In genomic region chr19:14090509-14091085, GRCh38 we compare ENCODE assay signal across 8 cellular contexts. TPM values are rescaled to one million over a fixed set of nuclear protein-coding genes. Genes with fewer than 3 reads are reported as not detected.
A peak's percentile ranks its signal among the peaks of the same experiment; 100 is the strongest.
DNase-seq lines count a peak whose midpoint lies in the region; ATAC-seq and TF ChIP-seq lines count a peak whose summit lies in the region.

TSS of gene SAMD1 (minus strand) at chr19:14090751.

- 0% methylated on average over 12 of the region's 65 CpGs for WGBS in right lobe of liver (ENCODE audit: insufficient coverage, low coverage, low lambda C conversion rate, missing lambda C conversion rate)

- H3K27ac ChIP-seq in dorsolateral prefrontal cortex = peak within 1 kb of the TSS; percentile 72 to 98 (median 93)
- H3K27ac ChIP-seq in right lobe of liver = peak within 1 kb of the TSS; percentile 79 to 94 (median 86)

- TF ChIP-seq POLR2A in right lobe of liver (IDR thresholded peaks at IDR 0.05) = no peak

- H3K36me3 ChIP-seq in right lobe of liver = peaks cover 0 to 5% (median under 1%) of the 10 kb centered on the region in 4 donors

- peak; percentile 85 for DNase-seq in NCI-H345 (lab: John Stamatoyannopoulos, UW)
- no peak for DNase-seq in NCI-H345 treated with DMSO at 0.1 percent for 48 hours (lab: John Stamatoyannopoulos, UW; ENCODE audit: unreplicated experiment)
- peak; percentile 14 for DNase-seq in NCI-H526 treated with DMSO at 0.1 percent for 48 hours (lab: John Stamatoyannopoulos, UW)
- peak; percentile 82 for DNase-seq in activated CD4-positive, alpha-beta T cell treated with anti-CD3 and anti-CD28 coated beads, Interleukin-2, amount 50 U/mL, for 1 hour
- DNase-seq in dorsolateral prefrontal cortex = peak; percentile 50 to 88 (median 80)
- DNase-seq in right lobe of liver = peak; percentile 92 to 94 (median 92)
- DNase-seq in stimulated activated CD4-positive, alpha-beta T cell treated with anti-CD3 and anti-CD28 coated beads, Interleukin-2, amount 100 ng/mL, for 4 hours (ENCODE audit: low read depth) = peak; percentile 86

- H3K4me3 ChIP-seq in dorsolateral prefrontal cortex = peak within 1 kb of the TSS; percentile 50 to 88 (median 77)
- H3K4me3 ChIP-seq in right lobe of liver = peak within 1 kb of the TSS; percentile 70 to 83 (median 75)

- ATAC-seq in HG03095 (IDR thresholded peaks at IDR 0.05; ENCODE audit: unreplicated experiment) (peak; percentile 23), right lobe of liver (peak; percentile 63 to 75 (median 66))

- intact Hi-C loops in dorsolateral prefrontal cortex (cut with DNase I) (loop anchor here (1.0 kb wide), 2 partner anchors 17 to 28 kb away; no protein-coding TSS in a partner anchor), right lobe of liver (cut with DNase I) (no loop called here)

- TF ChIP-seq CTCF in dorsolateral prefrontal cortex (IDR thresholded peaks at IDR 0.05 in 54 of 56, conservative IDR thresholded peaks at IDR 0.05 in 2 of 56; ENCODE audit: low read depth in 1 of 56, partially characterized antibody in 56 of 56) (peak in 2 of 56 donors; percentile 2 to 4), right lobe of liver (IDR thresholded peaks at IDR 0.05) (no peak)

- H3K27me3 ChIP-seq in dorsolateral prefrontal cortex (no peaks in the 10 kb centered on the region), right lobe of liver (no peaks in the 10 kb centered on the region)

- H3K9me3 ChIP-seq in right lobe of liver = peaks cover 0 to 4% (median 0%) of the 10 kb centered on the region in 4 donors

- peaks cover 0 to 3% (median 0%) of the 10 kb centered on the region in 4 donors for H3K4me1 ChIP-seq in right lobe of liver

RNA-seq across cellular contexts. Expression of gene SAMD1, which starts in this region (rescaled TPM):
- 100 to 1,000 TPM in 1 of 120 experiments, 10 to 100 TPM in 119; 30.2 to 108 (median 43.1) TPM for total RNA-seq in dorsolateral prefrontal cortex
- total RNA-seq in right lobe of liver = 10 to 100 TPM in 5 of 6 experiments, 1 to 10 TPM in 1; 10.0 to 25.3 (median 15.6) TPM

Comparison
In these comparisons a context has a peak if more than half of its experiments do, and no peak if none do; other contexts are left out.
1. intact Hi-C loops: an anchor here in dorsolateral prefrontal cortex (1.0 kb wide); none called in right lobe of liver.